ENCODE assay signal across 8 cellular contexts in genomic region chr9:91905958-91906585, GRCh38. TPM values are rescaled to one million over a fixed set of nuclear protein-coding genes. Genes with fewer than 3 reads are reported as not detected.
DNase-seq lines count a peak whose midpoint lies in the region; ATAC-seq and TF ChIP-seq lines count a peak whose summit lies in the region.

No MANE protein-coding gene starts in this region.

- peaks cover 2% of the 10 kb centered on the region for H3K4me1 Mint-ChIP-seq in nephron progenitor cell

- peaks cover 3% of the 10 kb centered on the region for H3K27me3 Mint-ChIP-seq in nephron progenitor cell (ENCODE audit: low read depth, poor library complexity)

- H3K4me1 ChIP-seq in upper lobe of right lung, result peaks cover under 1% of the 10 kb centered on the region

- intact Hi-C loops in upper lobe of right lung (cut with DNase I), result no loop called here

- POLR2A ChIA-PET in RWPE1 (lab: Yijun Ruan, JAX; ENCODE audit: low non-redundant PET), result no interaction called here

- no peaks in the 10 kb centered on the region for H3K36me3 ChIP-seq in brain microvascular endothelial cell (replicated peaks)
- no peaks in the 10 kb centered on the region for H3K36me3 ChIP-seq in upper lobe of right lung

- peak overlapping the region; percentile 54 for H3K27ac Mint-ChIP-seq in nephron progenitor cell

- TF ChIP-seq CTCF in GM20000 (IDR thresholded peaks at IDR 0.05; ENCODE audit: extremely low read depth, missing control alignments), result no peak
- no peak for TF ChIP-seq CTCF in RWPE1 (conservative IDR thresholded peaks at IDR 0.05; ENCODE audit: low read depth)
- TF ChIP-seq CTCF in brain microvascular endothelial cell (IDR thresholded peaks at IDR 0.05; ENCODE audit: low read depth, low read length, missing control alignments), result no peak
- TF ChIP-seq CTCF in nephron progenitor cell (IDR thresholded peaks at IDR 0.05), result no peak
- no peak for TF ChIP-seq CTCF in upper lobe of right lung (IDR thresholded peaks at IDR 0.05)

- H3K9me3 Mint-ChIP-seq in nephron progenitor cell, result no peaks in the 10 kb centered on the region

- in situ Hi-C loops in brain microvascular endothelial cell (cut with HindIII; ENCODE audit: low pct_ligation_motif_present, low sequenced_read_pairs), result no loop called here

- ATAC-seq in upper lobe of right lung, result peak; percentile 87

- H3K4me3 Mint-ChIP-seq in nephron progenitor cell, result peak overlapping the region; percentile 12

- peaks cover 9% of the 10 kb centered on the region for H3K36me3 Mint-ChIP-seq in nephron progenitor cell (ENCODE audit: low read depth)

- CTCF ChIA-PET in RWPE1 (lab: Yijun Ruan, JAX), result interaction anchor here (0.5 kb wide), 1 partner anchor 856 kb away, joined by 4 read pairs; no protein-coding TSS in a partner anchor

- no peaks in the 10 kb centered on the region for H3K9me3 ChIP-seq in upper lobe of right lung

- peak overlapping the region; percentile 27 for H3K4me3 ChIP-seq in brain microvascular endothelial cell (ENCODE audit: low read depth, low read length)
- peak overlapping the region; percentile 47 for H3K4me3 ChIP-seq in upper lobe of right lung

- H3K27me3 ChIP-seq in brain microvascular endothelial cell (replicated peaks), result no peaks in the 10 kb centered on the region
- no peaks in the 10 kb centered on the region for H3K27me3 ChIP-seq in upper lobe of right lung

- peak; percentile 52 for DNase-seq in GM20000 (ENCODE audit: low spot score)
- peak; percentile 19 for DNase-seq in RWPE1 (ENCODE audit: low spot score)
- DNase-seq in brain microvascular endothelial cell, result no peak
- no peak for DNase-seq in nephron progenitor cell
- no peak for DNase-seq in upper lobe of right lung
- no peak for DNase-seq in NCI-H187 treated with DMSO at 0.1 percent for 48 hours (lab: John Stamatoyannopoulos, UW)
- DNase-seq in NCI-H1092 treated with DMSO at 0.1 percent for 48 hours (lab: John Stamatoyannopoulos, UW), result no peak
- DNase-seq in NCI-H2171 (lab: John Stamatoyannopoulos, UW), result no peak

- H3K27ac ChIP-seq in RWPE1, result no peak overlapping the region
- H3K27ac ChIP-seq in brain microvascular endothelial cell, result no peak overlapping the region
- no peak overlapping the region for H3K27ac ChIP-seq in upper lobe of right lung

RNA-seq across cellular contexts. Expression of gene ROR2, which starts 44.0 kb away (rescaled TPM):
- total RNA-seq in upper lobe of right lung, result 5.5 TPM

Comparison
In these comparisons a context has a peak if more than half of its experiments do, and no peak if none do; other contexts are left out.
1. DNase-seq: peak in GM20000 (single experiment) and RWPE1 (single experiment); none in brain microvascular endothelial cell (single experiment), nephron progenitor cell (single experiment), upper lobe of right lung (single experiment), NCI-H187 treated with DMSO at 0.1 percent for 48 hours (single experiment), NCI-H1092 treated with DMSO at 0.1 percent for 48 hours (single experiment) and NCI-H2171 (single experiment).